In the genomic region with DNA sequence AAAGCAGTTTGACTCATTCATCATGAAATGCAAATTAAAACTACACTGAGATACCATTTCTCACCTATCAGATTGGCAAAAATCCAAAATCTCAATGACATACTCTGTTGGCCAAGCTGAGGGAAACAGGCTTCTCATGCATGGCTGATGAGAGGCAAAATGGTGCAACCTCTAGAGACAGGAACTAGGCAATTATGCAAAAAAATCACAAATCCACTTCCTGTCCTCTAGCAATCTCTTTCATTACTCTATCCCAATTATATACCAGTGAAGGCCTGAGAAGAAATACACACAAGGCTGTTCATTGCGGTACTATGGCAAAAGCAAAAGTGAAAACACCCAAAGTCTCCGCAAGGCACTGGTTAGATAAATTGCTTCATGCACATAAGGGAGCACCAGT, we compare ENCODE assay signal across 1 cellular context.
TF ChIP-seq lines count a peak whose summit lies in the region.

No MANE protein-coding gene starts in this region.

TF ChIP-seq in GM23338, 12 proteins besides CTCF, POLR2A, EP300 and RAD21 (continued from another document):
- TF ChIP-seq EZH2phosphoT487 (IDR thresholded peaks at IDR 0.05; ENCODE audit: unreplicated experiment), result no peak
TF ChIP-seq in GM23338: peak in this region for 0.
